ENCODE assay signal across 27 cellular contexts in the genomic region with DNA sequence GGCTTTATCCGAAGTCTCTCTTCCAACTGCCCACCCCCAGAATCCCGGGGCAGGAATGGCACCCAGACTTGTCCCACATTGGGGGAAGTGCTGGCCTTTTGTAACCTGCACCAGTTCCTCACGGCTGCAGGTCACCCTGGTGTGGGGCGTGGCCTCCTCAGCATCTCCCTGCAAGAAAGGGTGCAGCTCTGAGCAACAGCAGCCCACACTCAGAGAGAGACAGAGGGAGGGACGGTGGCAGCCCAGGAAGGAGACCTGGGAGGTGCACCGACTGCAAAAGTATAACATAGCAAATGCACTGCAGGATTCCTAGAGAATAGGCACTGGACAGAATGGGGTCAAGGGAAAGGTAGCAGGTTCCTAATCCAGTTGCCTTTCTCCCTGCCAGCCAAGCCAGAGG. TPM values are rescaled to one million over a fixed set of nuclear protein-coding genes. Genes with fewer than 3 reads are reported as not detected.
"Had no signal": no experiment of that assay in that cellular context is flagged by ENCODE, and none has a peak within 500 bp of the region (broad histone marks: within the 10 kb centered on the region; RNA-seq: fewer than 3 reads in every experiment).

No MANE protein-coding gene starts in this region.

- H3K9me3 Mint-ChIP-seq: dendritic cell treated with granulocyte-macrophage colony-stimulating factor and Interleukin-4, amounts not matched to agents 40 ng/mL and 50 ng/mL, for 4 days; effector memory CD8-positive, alpha-beta T cell; endodermal cell had no signal

- H3K27me3 Mint-ChIP-seq: dendritic cell treated with granulocyte-macrophage colony-stimulating factor and Interleukin-4, amounts not matched to agents 40 ng/mL and 50 ng/mL, for 4 days had no signal

- H3K27me3 ChIP-seq: colonic mucosa, gastrocnemius medialis had no signal

- H3K27ac ChIP-seq: colonic mucosa, coronary artery, dorsolateral prefrontal cortex, epithelial cell of prostate, esophagus muscularis mucosa, esophagus squamous epithelium, foreskin keratinocyte, gastrocnemius medialis, gastroesophageal sphincter, heart left ventricle, heart right ventricle had no signal

- ATAC-seq: effector memory CD8-positive, alpha-beta T cell; esophagus mucosa; foreskin keratinocyte; gastrocnemius medialis; gastroesophageal sphincter; heart left ventricle; heart right ventricle had no signal

- H3K4me3 ChIP-seq: colonic mucosa, coronary artery, dorsolateral prefrontal cortex, esophagus muscularis mucosa, esophagus squamous epithelium, gastrocnemius medialis, gastroesophageal sphincter, heart left ventricle, heart right ventricle had no signal

- H3K4me3 Mint-ChIP-seq: dendritic cell treated with granulocyte-macrophage colony-stimulating factor and Interleukin-4, amounts not matched to agents 40 ng/mL and 50 ng/mL, for 4 days; effector memory CD8-positive, alpha-beta T cell; endodermal cell had no signal

- H3K9me3 ChIP-seq: colonic mucosa, esophagus muscularis mucosa, esophagus squamous epithelium, gastrocnemius medialis, gastroesophageal sphincter, heart left ventricle, heart right ventricle had no signal

- H3K4me1 ChIP-seq: colonic mucosa, esophagus muscularis mucosa, esophagus squamous epithelium, foreskin keratinocyte, gastrocnemius medialis, gastroesophageal sphincter, heart left ventricle, heart right ventricle had no signal

- H3K36me3 ChIP-seq: colonic mucosa, esophagus muscularis mucosa, esophagus squamous epithelium, gastrocnemius medialis, gastroesophageal sphincter, heart left ventricle, heart right ventricle had no signal

- H3K4me1 Mint-ChIP-seq: endodermal cell had no signal

- DNase-seq: colonic mucosa; cortex of kidney; dermis blood vessel endothelial cell; dorsolateral prefrontal cortex; effector CD4-positive, alpha-beta T cell; effector CD8-positive, alpha-beta T cell; effector memory CD4-positive, alpha-beta T cell; effector memory CD8-positive, alpha-beta T cell; endodermal cell; erythroblast; esophagus squamous epithelium; foreskin fibroblast; foreskin keratinocyte; foreskin melanocyte; gastrocnemius medialis; glutamatergic neuron; heart right ventricle had no signal

- H3K27ac Mint-ChIP-seq: dendritic cell treated with granulocyte-macrophage colony-stimulating factor and Interleukin-4, amounts not matched to agents 40 ng/mL and 50 ng/mL, for 4 days; effector memory CD8-positive, alpha-beta T cell; endodermal cell had no signal

RNA-seq across cellular contexts. Expression of a gene that starts 18.1 kb away (rescaled TPM):
- total RNA-seq: dermis microvascular lymphatic vessel endothelial cell, glomerular endothelial cell had no signal
- polyA plus RNA-seq: fibroblast of lung had no signal
